2 cellular contexts compared by ENCODE assay signal in the genomic region with DNA sequence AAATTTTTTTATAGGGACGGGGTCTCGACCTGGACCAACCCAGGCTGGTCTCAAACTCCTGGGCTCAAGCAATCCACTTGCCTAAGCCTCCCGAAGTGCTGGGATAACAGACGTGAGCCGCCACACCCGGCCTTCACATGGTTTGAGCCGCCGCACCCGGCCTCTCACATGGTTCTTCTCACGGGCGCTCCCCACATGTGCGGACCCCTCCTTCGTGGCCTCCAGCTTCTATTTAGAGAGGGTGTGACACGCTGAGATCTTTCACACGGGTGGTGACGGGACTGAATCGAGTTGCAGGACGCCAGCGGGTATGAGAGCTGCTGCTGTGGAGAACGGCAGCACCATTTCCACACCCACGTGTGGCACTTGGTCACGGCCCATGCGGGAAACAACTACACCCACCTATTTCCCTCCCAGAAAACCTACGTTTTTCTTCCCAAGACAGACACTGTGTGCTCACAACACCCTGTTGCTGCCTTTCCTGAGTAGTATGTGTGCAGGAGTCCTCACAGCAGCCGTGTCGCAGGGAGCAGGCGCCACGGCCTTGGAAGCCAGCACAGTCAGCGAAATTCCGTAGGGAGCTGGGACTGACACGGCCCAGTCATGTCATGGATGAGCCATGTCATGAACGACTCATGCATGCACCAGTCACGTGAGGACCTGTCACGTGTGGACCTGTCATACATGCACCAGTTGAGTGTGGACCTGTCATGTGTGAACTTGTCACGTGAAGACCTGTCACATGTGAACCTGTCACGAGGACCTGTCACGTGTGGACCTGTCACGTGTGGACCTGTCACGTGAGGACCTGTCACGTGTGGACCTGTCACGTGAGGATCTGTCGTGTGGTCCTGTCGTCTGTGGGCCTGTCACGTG.
TF ChIP-seq lines count a peak whose summit lies in the region.

No MANE protein-coding gene starts in this region.

TF ChIP-seq in HCT116, 20 proteins besides CTCF, POLR2A, EP300 and RAD21:
- TF ChIP-seq YY1 (IDR thresholded peaks at IDR 0.05; ENCODE audit: extremely low read depth, insufficient replicate concordance, low read depth, low read length) = no peak
- TF ChIP-seq, protein P1, sequence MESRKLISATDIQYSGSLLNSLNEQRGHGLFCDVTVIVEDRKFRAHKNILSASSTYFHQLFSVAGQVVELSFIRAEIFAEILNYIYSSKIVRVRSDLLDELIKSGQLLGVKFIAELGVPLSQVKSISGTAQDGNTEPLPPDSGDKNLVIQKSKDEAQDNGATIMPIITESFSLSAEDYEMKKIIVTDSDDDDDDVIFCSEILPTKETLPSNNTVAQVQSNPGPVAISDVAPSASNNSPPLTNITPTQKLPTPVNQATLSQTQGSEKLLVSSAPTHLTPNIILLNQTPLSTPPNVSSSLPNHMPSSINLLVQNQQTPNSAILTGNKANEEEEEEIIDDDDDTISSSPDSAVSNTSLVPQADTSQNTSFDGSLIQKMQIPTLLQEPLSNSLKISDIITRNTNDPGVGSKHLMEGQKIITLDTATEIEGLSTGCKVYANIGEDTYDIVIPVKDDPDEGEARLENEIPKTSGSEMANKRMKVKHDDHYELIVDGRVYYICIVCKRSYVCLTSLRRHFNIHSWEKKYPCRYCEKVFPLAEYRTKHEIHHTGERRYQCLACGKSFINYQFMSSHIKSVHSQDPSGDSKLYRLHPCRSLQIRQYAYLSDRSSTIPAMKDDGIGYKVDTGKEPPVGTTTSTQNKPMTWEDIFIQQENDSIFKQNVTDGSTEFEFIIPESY (IDR thresholded peaks at IDR 0.05; ENCODE audit: extremely low read depth, insufficient replicate concordance, low read length) = no peak
- no peak for TF ChIP-seq EGR1 (IDR thresholded peaks at IDR 0.05; ENCODE audit: low read depth)
- TF ChIP-seq EZH2phosphoT487 (IDR thresholded peaks at IDR 0.05; ENCODE audit: borderline replicate concordance) = no peak
- no peak for TF ChIP-seq TCF7L2 (IDR thresholded peaks at IDR 0.05; ENCODE audit: borderline replicate concordance, extremely low read depth, insufficient read depth, insufficient read length)
- no peak for TF ChIP-seq EZH2 (IDR thresholded peaks at IDR 0.05)
- TF ChIP-seq CBX3 (IDR thresholded peaks at IDR 0.05; ENCODE audit: low read depth) = no peak
- no peak for TF ChIP-seq SP1 (IDR thresholded peaks at IDR 0.05; ENCODE audit: low read depth)

TF ChIP-seq in WTC11, 78 proteins besides CTCF, POLR2A, EP300 and RAD21:
- TF ChIP-seq KAT7 (CRISPR knock-in tag; IDR thresholded peaks at IDR 0.05; ENCODE audit: borderline replicate concordance) (no peak), FOXP1 (CRISPR knock-in tag; IDR thresholded peaks at IDR 0.05; ENCODE audit: borderline replicate concordance) (peak; percentile 26; the same call in 1 of the 2 replicates)
